Comparison of ENCODE assay signal across 9 cellular contexts in the genomic region with DNA sequence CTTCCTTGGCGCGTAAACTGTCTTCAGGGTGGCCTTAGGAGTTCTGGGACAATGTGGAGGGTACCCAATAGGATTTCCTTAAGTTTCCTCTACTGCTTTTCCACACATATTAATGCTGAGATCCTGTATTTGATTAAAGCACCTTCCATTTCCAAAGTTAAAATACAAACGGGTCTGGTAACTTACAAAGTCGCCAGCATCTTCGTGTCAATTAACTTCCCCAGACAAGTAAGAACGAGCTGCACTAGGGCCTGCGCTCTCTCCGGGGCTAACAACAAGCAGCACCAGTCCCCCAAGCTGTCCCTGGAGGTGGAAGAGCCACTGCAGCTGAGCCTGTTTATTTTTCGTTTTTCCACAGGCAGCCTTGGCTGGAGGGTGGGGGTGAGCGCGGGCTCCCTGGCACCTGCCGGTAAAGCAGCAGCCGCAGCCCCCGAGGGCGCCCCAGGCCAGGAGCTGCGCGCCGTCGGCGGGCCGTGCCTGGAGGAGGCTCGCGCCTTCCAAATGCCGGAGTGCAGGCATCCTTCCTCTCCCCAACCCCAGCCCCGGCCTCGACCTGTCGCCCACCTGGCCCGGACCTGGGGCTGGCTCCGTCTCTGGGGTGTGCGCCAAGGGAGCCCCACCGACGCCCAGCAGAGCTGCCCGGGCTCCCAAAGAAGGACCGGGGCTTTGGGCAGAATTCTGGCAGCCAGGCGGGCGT.
A peak's percentile ranks its signal among the peaks of the same experiment; 100 is the strongest.
DNase-seq lines count a peak whose midpoint lies in the region; ATAC-seq and TF ChIP-seq lines count a peak whose summit lies in the region.
"Had no signal": no experiment of that assay in that cellular context is flagged by ENCODE, and none has a peak within 500 bp of the region (broad histone marks: within the 10 kb centered on the region; RNA-seq: fewer than 3 reads in every experiment).

No MANE protein-coding gene starts in this region.

- TF ChIP-seq CTCF in dorsolateral prefrontal cortex (IDR thresholded peaks at IDR 0.05 in 54 of 56, conservative IDR thresholded peaks at IDR 0.05 in 2 of 56; ENCODE audit: low read depth in 1 of 56, partially characterized antibody in 56 of 56) (no peak), neural cell (IDR thresholded peaks at IDR 0.05; ENCODE audit: poor library complexity, severe bottlenecking) (no peak), osteocyte (IDR thresholded peaks at IDR 0.05) (no peak)

- DNase-seq in dorsolateral prefrontal cortex = peak in 1 of 10 donors; percentile 6
- DNase-seq in osteocyte (ENCODE audit: extremely low spot score, unreplicated experiment) = no peak
- DNase-seq in Karpas-422 = no peak
- DNase-seq in hepatic stellate cell (ENCODE audit: low spot score) = no peak
- DNase-seq: IMR-90 had no signal

- H3K4me3 ChIP-seq in dorsolateral prefrontal cortex (peak overlapping the region; percentile 20 to 77 (median 58)), neural cell (ENCODE audit: low read length) (peak overlapping the region; percentile 51), Karpas-422 (ENCODE audit: low read length) (no peak overlapping the region)

- H3K36me3 ChIP-seq in ES-I3 (ENCODE audit: insufficient read depth, low read length) (no peaks in the 10 kb centered on the region), neural cell (ENCODE audit: insufficient read depth, low read length) (no peaks in the 10 kb centered on the region), Karpas-422 (ENCODE audit: insufficient read depth, low read length) (no peaks in the 10 kb centered on the region)

- no peaks in the 10 kb centered on the region for H3K9me3 ChIP-seq in ES-I3 (ENCODE audit: control insufficient read depth, insufficient read depth, low read length)
- no peaks in the 10 kb centered on the region for H3K9me3 ChIP-seq in neural cell (ENCODE audit: low read length)
- no peaks in the 10 kb centered on the region for H3K9me3 ChIP-seq in Karpas-422 (ENCODE audit: low read length)

- no peaks in the 10 kb centered on the region for H3K9me3 Mint-ChIP-seq in osteocyte (ENCODE audit: unreplicated experiment)

- no peak overlapping the region for H3K4me3 Mint-ChIP-seq in osteocyte (ENCODE audit: unreplicated experiment)

- TF ChIP-seq RAD21 in neural cell (conservative IDR thresholded peaks at IDR 0.05) = no peak

- H3K9ac ChIP-seq in ES-I3 (ENCODE audit: low read depth, low read length) (peak overlapping the region; percentile 77), neural cell (ENCODE audit: low read length) (no peak overlapping the region), Karpas-422 (ENCODE audit: low read length) (no peak overlapping the region)

- H3K79me2 ChIP-seq in neural cell (replicated peaks; ENCODE audit: insufficient read depth, low read length) (no peaks in the 10 kb centered on the region), Karpas-422 (ENCODE audit: low read length) (no peaks in the 10 kb centered on the region)

- ATAC-seq in GM19452 (IDR thresholded peaks at IDR 0.05; ENCODE audit: unreplicated experiment) (peak; percentile 34), HG03442 (IDR thresholded peaks at IDR 0.05; ENCODE audit: unreplicated experiment) (peak; percentile 30)

- H3K4me1 ChIP-seq in ES-I3 (ENCODE audit: insufficient read depth, low read length) (no peaks in the 10 kb centered on the region), Karpas-422 (ENCODE audit: low read length) (peaks cover 5% of the 10 kb centered on the region)

- peaks cover 76% of the 10 kb centered on the region for H3K27me3 Mint-ChIP-seq in osteocyte (ENCODE audit: unreplicated experiment)

- TF ChIP-seq EP300 in neural cell (conservative IDR thresholded peaks at IDR 0.05; ENCODE audit: poor library complexity, severe bottlenecking) = no peak

- H3K27ac ChIP-seq in dorsolateral prefrontal cortex = peak overlapping the region in 7 of 59 donors; percentile 25 to 58 (median 44)
- no peak overlapping the region for H3K27ac ChIP-seq in neural cell (ENCODE audit: low read length)
- no peak overlapping the region for H3K27ac ChIP-seq in Karpas-422 (ENCODE audit: low read length)

- H3K36me3 Mint-ChIP-seq in osteocyte (ENCODE audit: unreplicated experiment) = peaks cover 2% of the 10 kb centered on the region

- H2AFZ ChIP-seq in neural cell (ENCODE audit: low read depth, low read length) (no peak overlapping the region), Karpas-422 (ENCODE audit: low read length) (no peak overlapping the region)

- intact Hi-C loops in dorsolateral prefrontal cortex (cut with DNase I) = no loop called here

- H3K27ac Mint-ChIP-seq in osteocyte (ENCODE audit: unreplicated experiment) = no peak overlapping the region

- H3F3A ChIP-seq in neural cell (ENCODE audit: insufficient read depth, low read length, poor library complexity, severe bottlenecking) = no peaks in the 10 kb centered on the region

- H3K9me2 ChIP-seq in neural cell (ENCODE audit: insufficient read depth, low read length) (no peaks in the 10 kb centered on the region), Karpas-422 (replicated peaks; ENCODE audit: insufficient read depth, low read length) (no peaks in the 10 kb centered on the region)

- H3K27me3 ChIP-seq in dorsolateral prefrontal cortex = peaks cover 0 to 44% (median 13%) of the 10 kb centered on the region in 45 donors
- peaks cover 55% of the 10 kb centered on the region for H3K27me3 ChIP-seq in neural cell (ENCODE audit: insufficient read depth, low read depth, low read length)
- H3K27me3 ChIP-seq in Karpas-422 (ENCODE audit: low read length) = no peaks in the 10 kb centered on the region

- no peaks in the 10 kb centered on the region for H4K20me1 ChIP-seq in neural cell (ENCODE audit: insufficient read depth)
- H4K20me1 ChIP-seq in Karpas-422 (ENCODE audit: insufficient read depth, low read depth, low read length) = no peaks in the 10 kb centered on the region

- H3K4me2 ChIP-seq in neural cell (ENCODE audit: low read length) (no peak overlapping the region), Karpas-422 (ENCODE audit: low read depth, low read length, poor library complexity, severe bottlenecking) (no peak overlapping the region)

- H3K4me1 Mint-ChIP-seq in osteocyte (ENCODE audit: unreplicated experiment) = peaks cover 11% of the 10 kb centered on the region

TF ChIP-seq in neural cell, 6 proteins besides CTCF, POLR2A, EP300 and RAD21:
- peak; percentile 21 for TF ChIP-seq POLR2AphosphoS5 (IDR thresholded peaks at IDR 0.05)
- TF ChIP-seq EZH2 (IDR thresholded peaks at IDR 0.05; ENCODE audit: borderline replicate concordance, insufficient read depth, low read length, poor library complexity, severe bottlenecking) = no peak
